1 cellular context compared by ENCODE assay signal in genomic region chr19:7522072-7522922, GRCh38.
A peak's percentile ranks its signal among the peaks of the same experiment; 100 is the strongest.
TF ChIP-seq lines count a peak whose summit lies in the region.

Gene MCOLN1, plus strand, starts transcription at chr19:7522624. Its CDS starts 127 bp downstream, at chr19:7522751.

TF ChIP-seq in HEK293, 187 proteins besides CTCF, POLR2A, EP300 and RAD21 (continued from another document and continues in another):
- TF ChIP-seq ZBTB11 (tag by site-specific recombination; conservative IDR thresholded peaks at IDR 0.05; ENCODE audit: low read depth) (0 out of 2 replicates have a peak, but pooled peaks have one; percentile 40), BCL11A (tag by site-specific recombination; IDR thresholded peaks at IDR 0.05; ENCODE audit: low read depth) (no peak), ZNF473 (tag by site-specific recombination; IDR thresholded peaks at IDR 0.05) (no peak), ZNF302 (tag by site-specific recombination; IDR thresholded peaks at IDR 0.05; ENCODE audit: low read depth) (no peak), ZNF513 (tag by site-specific recombination; IDR thresholded peaks at IDR 0.05) (no peak), ZNF549 (tag by site-specific recombination; IDR thresholded peaks at IDR 0.05) (no peak), WT1 (tag by site-specific recombination; IDR thresholded peaks at IDR 0.05) (peak; percentile 55), TRIM28 (IDR thresholded peaks at IDR 0.05; ENCODE audit: borderline replicate concordance, low read length) (peak; percentile 34; the same call in 1 of the 2 replicates), ZNF692 (tag by site-specific recombination; IDR thresholded peaks at IDR 0.05) (peak; percentile 96), ZNF169 (tag by site-specific recombination; IDR thresholded peaks at IDR 0.05) (no peak), ZNF23 (tag by site-specific recombination; IDR thresholded peaks at IDR 0.05; ENCODE audit: borderline replicate concordance) (no peak), ZNF423 (tag by site-specific recombination; IDR thresholded peaks at IDR 0.05) (no peak), TCF7L2 (IDR thresholded peaks at IDR 0.05; ENCODE audit: borderline replicate concordance, low read depth, low read length) (no peak), ZBTB21 (tag by site-specific recombination; IDR thresholded peaks at IDR 0.05) (peak; percentile 72), ZIC2 (tag by site-specific recombination; IDR thresholded peaks at IDR 0.05) (no peak), SALL2 (tag by site-specific recombination; IDR thresholded peaks at IDR 0.05; ENCODE audit: borderline replicate concordance) (no peak), BCL11B (tag by site-specific recombination; IDR thresholded peaks at IDR 0.05; ENCODE audit: low read depth) (no peak), ZNF624 (tag by site-specific recombination; IDR thresholded peaks at IDR 0.05) (no peak), ZFP69B (tag by site-specific recombination; IDR thresholded peaks at IDR 0.05) (peak; percentile 88), ZNF555 (tag by site-specific recombination; conservative IDR thresholded peaks at IDR 0.05) (no peak), ZNF24 (tag by site-specific recombination; IDR thresholded peaks at IDR 0.05) (peak; percentile 92), ZNF16 (tag by site-specific recombination; IDR thresholded peaks at IDR 0.05; ENCODE audit: low read depth) (no peak), ZNF791 (tag by site-specific recombination; IDR thresholded peaks at IDR 0.05) (0 out of 2 replicates have a peak, but pooled peaks have one; percentile 46), ZNF843 (tag by site-specific recombination; IDR thresholded peaks at IDR 0.05) (peak; percentile 86), ELK4 (IDR thresholded peaks at IDR 0.05; ENCODE audit: borderline replicate concordance, low read depth, low read length) (no peak), ZBTB44 (tag by site-specific recombination; IDR thresholded peaks at IDR 0.05) (peak; percentile 55; the same call in 1 of the 2 replicates)
- TF ChIP-seq, protein P1, sequence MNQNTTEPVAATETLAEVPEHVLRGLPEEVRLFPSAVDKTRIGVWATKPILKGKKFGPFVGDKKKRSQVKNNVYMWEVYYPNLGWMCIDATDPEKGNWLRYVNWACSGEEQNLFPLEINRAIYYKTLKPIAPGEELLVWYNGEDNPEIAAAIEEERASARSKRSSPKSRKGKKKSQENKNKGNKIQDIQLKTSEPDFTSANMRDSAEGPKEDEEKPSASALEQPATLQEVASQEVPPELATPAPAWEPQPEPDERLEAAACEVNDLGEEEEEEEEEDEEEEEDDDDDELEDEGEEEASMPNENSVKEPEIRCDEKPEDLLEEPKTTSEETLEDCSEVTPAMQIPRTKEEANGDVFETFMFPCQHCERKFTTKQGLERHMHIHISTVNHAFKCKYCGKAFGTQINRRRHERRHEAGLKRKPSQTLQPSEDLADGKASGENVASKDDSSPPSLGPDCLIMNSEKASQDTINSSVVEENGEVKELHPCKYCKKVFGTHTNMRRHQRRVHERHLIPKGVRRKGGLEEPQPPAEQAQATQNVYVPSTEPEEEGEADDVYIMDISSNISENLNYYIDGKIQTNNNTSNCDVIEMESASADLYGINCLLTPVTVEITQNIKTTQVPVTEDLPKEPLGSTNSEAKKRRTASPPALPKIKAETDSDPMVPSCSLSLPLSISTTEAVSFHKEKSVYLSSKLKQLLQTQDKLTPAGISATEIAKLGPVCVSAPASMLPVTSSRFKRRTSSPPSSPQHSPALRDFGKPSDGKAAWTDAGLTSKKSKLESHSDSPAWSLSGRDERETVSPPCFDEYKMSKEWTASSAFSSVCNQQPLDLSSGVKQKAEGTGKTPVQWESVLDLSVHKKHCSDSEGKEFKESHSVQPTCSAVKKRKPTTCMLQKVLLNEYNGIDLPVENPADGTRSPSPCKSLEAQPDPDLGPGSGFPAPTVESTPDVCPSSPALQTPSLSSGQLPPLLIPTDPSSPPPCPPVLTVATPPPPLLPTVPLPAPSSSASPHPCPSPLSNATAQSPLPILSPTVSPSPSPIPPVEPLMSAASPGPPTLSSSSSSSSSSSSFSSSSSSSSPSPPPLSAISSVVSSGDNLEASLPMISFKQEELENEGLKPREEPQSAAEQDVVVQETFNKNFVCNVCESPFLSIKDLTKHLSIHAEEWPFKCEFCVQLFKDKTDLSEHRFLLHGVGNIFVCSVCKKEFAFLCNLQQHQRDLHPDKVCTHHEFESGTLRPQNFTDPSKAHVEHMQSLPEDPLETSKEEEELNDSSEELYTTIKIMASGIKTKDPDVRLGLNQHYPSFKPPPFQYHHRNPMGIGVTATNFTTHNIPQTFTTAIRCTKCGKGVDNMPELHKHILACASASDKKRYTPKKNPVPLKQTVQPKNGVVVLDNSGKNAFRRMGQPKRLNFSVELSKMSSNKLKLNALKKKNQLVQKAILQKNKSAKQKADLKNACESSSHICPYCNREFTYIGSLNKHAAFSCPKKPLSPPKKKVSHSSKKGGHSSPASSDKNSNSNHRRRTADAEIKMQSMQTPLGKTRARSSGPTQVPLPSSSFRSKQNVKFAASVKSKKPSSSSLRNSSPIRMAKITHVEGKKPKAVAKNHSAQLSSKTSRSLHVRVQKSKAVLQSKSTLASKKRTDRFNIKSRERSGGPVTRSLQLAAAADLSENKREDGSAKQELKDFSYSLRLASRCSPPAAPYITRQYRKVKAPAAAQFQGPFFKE (tag by site-specific recombination; IDR thresholded peaks at IDR 0.05; ENCODE audit: borderline replicate concordance): no peak
- TF ChIP-seq, protein P2, sequence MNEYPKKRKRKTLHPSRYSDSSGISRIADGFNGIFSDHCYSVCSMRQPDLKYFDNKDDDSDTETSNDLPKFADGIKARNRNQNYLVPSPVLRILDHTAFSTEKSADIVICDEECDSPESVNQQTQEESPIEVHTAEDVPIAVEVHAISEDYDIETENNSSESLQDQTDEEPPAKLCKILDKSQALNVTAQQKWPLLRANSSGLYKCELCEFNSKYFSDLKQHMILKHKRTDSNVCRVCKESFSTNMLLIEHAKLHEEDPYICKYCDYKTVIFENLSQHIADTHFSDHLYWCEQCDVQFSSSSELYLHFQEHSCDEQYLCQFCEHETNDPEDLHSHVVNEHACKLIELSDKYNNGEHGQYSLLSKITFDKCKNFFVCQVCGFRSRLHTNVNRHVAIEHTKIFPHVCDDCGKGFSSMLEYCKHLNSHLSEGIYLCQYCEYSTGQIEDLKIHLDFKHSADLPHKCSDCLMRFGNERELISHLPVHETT (tag by site-specific recombination; IDR thresholded peaks at IDR 0.05): peak; percentile 88
- TF ChIP-seq, protein P3, sequence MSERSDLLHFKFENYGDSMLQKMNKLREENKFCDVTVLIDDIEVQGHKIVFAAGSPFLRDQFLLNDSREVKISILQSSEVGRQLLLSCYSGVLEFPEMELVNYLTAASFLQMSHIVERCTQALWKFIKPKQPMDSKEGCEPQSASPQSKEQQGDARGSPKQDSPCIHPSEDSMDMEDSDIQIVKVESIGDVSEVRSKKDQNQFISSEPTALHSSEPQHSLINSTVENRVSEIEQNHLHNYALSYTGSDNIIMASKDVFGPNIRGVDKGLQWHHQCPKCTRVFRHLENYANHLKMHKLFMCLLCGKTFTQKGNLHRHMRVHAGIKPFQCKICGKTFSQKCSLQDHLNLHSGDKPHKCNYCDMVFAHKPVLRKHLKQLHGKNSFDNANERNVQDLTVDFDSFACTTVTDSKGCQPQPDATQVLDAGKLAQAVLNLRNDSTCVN (tag by site-specific recombination; optimal IDR thresholded peaks at IDR 0.05): peak; percentile 72
- TF ChIP-seq, protein P4, sequence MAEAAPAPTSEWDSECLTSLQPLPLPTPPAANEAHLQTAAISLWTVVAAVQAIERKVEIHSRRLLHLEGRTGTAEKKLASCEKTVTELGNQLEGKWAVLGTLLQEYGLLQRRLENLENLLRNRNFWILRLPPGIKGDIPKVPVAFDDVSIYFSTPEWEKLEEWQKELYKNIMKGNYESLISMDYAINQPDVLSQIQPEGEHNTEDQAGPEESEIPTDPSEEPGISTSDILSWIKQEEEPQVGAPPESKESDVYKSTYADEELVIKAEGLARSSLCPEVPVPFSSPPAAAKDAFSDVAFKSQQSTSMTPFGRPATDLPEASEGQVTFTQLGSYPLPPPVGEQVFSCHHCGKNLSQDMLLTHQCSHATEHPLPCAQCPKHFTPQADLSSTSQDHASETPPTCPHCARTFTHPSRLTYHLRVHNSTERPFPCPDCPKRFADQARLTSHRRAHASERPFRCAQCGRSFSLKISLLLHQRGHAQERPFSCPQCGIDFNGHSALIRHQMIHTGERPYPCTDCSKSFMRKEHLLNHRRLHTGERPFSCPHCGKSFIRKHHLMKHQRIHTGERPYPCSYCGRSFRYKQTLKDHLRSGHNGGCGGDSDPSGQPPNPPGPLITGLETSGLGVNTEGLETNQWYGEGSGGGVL (tag by site-specific recombination; IDR thresholded peaks at IDR 0.05): no peak
- TF ChIP-seq, protein P5, sequence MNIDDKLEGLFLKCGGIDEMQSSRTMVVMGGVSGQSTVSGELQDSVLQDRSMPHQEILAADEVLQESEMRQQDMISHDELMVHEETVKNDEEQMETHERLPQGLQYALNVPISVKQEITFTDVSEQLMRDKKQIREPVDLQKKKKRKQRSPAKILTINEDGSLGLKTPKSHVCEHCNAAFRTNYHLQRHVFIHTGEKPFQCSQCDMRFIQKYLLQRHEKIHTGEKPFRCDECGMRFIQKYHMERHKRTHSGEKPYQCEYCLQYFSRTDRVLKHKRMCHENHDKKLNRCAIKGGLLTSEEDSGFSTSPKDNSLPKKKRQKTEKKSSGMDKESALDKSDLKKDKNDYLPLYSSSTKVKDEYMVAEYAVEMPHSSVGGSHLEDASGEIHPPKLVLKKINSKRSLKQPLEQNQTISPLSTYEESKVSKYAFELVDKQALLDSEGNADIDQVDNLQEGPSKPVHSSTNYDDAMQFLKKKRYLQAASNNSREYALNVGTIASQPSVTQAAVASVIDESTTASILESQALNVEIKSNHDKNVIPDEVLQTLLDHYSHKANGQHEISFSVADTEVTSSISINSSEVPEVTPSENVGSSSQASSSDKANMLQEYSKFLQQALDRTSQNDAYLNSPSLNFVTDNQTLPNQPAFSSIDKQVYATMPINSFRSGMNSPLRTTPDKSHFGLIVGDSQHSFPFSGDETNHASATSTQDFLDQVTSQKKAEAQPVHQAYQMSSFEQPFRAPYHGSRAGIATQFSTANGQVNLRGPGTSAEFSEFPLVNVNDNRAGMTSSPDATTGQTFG (tag by site-specific recombination; IDR thresholded peaks at IDR 0.05; ENCODE audit: borderline replicate concordance): peak; percentile 83; the same call in 1 of the 2 replicates
